1 cellular context compared by ENCODE assay signal in the genomic region with DNA sequence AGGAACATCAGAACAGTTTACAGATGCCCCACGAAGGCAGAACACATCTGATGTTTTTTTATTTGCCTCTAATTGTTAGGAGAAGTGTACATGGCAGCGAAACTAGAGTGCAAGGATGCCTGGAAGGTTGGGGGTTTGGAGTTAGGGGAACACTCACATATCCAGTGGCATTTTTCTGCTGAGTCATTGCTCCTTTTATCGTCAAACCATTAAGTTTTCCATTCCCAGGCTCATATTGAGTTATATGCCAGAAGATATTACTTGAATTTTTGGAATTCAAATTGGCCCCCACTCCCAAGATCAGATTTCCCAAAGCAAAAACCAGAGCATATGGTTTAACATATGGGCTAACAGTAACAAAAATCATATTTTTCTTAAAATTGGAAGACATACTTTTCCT.
TF ChIP-seq lines count a peak whose summit lies in the region.

No MANE protein-coding gene starts in this region.

TF ChIP-seq in GM23338, 12 proteins besides CTCF, POLR2A, EP300 and RAD21 (continued from another document):
- TF ChIP-seq, protein P1, sequence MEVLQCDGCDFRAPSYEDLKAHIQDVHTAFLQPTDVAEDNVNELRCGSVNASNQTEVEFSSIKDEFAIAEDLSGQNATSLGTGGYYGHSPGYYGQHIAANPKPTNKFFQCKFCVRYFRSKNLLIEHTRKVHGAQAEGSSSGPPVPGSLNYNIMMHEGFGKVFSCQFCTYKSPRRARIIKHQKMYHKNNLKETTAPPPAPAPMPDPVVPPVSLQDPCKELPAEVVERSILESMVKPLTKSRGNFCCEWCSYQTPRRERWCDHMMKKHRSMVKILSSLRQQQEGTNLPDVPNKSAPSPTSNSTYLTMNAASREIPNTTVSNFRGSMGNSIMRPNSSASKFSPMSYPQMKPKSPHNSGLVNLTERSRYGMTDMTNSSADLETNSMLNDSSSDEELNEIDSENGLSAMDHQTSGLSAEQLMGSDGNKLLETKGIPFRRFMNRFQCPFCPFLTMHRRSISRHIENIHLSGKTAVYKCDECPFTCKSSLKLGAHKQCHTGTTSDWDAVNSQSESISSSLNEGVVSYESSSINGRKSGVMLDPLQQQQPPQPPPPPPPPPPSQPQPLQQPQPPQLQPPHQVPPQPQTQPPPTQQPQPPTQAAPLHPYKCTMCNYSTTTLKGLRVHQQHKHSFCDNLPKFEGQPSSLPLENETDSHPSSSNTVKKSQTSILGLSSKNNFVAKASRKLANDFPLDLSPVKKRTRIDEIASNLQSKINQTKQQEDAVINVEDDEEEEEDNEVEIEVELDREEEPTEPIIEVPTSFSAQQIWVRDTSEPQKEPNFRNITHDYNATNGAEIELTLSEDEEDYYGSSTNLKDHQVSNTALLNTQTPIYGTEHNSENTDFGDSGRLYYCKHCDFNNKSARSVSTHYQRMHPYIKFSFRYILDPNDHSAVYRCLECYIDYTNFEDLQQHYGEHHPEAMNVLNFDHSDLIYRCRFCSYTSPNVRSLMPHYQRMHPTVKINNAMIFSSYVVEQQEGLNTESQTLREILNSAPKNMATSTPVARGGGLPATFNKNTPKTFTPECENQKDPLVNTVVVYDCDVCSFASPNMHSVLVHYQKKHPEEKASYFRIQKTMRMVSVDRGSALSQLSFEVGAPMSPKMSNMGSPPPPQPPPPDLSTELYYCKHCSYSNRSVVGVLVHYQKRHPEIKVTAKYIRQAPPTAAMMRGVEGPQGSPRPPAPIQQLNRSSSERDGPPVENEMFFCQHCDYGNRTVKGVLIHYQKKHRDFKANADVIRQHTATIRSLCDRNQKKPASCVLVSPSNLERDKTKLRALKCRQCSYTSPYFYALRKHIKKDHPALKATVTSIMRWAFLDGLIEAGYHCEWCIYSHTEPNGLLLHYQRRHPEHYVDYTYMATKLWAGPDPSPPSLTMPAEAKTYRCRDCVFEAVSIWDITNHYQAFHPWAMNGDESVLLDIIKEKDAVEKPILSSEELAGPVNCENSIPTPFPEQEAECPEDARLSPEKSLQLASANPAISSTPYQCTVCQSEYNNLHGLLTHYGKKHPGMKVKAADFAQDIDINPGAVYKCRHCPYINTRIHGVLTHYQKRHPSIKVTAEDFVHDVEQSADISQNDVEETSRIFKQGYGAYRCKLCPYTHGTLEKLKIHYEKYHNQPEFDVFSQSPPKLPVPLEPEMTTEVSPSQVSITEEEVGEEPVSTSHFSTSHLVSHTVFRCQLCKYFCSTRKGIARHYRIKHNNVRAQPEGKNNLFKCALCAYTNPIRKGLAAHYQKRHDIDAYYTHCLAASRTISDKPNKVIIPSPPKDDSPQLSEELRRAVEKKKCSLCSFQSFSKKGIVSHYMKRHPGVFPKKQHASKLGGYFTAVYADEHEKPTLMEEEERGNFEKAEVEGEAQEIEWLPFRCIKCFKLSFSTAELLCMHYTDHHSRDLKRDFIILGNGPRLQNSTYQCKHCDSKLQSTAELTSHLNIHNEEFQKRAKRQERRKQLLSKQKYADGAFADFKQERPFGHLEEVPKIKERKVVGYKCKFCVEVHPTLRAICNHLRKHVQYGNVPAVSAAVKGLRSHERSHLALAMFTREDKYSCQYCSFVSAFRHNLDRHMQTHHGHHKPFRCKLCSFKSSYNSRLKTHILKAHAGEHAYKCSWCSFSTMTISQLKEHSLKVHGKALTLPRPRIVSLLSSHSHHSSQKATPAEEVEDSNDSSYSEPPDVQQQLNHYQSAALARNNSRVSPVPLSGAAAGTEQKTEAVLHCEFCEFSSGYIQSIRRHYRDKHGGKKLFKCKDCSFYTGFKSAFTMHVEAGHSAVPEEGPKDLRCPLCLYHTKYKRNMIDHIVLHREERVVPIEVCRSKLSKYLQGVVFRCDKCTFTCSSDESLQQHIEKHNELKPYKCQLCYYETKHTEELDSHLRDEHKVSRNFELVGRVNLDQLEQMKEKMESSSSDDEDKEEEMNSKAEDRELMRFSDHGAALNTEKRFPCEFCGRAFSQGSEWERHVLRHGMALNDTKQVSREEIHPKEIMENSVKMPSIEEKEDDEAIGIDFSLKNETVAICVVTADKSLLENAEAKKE (CRISPR knock-in tag; IDR thresholded peaks at IDR 0.05), result no peak
- no peak for TF ChIP-seq STAT1 (IDR thresholded peaks at IDR 0.05; ENCODE audit: unreplicated experiment)
- no peak for TF ChIP-seq ZNF331 (CRISPR knock-in tag; IDR thresholded peaks at IDR 0.05; ENCODE audit: low read depth)
- no peak for TF ChIP-seq EZH2phosphoT487 (IDR thresholded peaks at IDR 0.05; ENCODE audit: unreplicated experiment)
- TF ChIP-seq, protein P2, sequence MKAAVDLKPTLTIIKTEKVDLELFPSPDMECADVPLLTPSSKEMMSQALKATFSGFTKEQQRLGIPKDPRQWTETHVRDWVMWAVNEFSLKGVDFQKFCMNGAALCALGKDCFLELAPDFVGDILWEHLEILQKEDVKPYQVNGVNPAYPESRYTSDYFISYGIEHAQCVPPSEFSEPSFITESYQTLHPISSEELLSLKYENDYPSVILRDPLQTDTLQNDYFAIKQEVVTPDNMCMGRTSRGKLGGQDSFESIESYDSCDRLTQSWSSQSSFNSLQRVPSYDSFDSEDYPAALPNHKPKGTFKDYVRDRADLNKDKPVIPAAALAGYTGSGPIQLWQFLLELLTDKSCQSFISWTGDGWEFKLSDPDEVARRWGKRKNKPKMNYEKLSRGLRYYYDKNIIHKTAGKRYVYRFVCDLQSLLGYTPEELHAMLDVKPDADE (IDR thresholded peaks at IDR 0.05), result no peak
- TF ChIP-seq EZH2 (IDR thresholded peaks at IDR 0.05; ENCODE audit: low read depth, unreplicated experiment), result no peak
- TF ChIP-seq POLR2AphosphoS5 (IDR thresholded peaks at IDR 0.05; ENCODE audit: low read depth), result no peak
- TF ChIP-seq, protein P3, sequence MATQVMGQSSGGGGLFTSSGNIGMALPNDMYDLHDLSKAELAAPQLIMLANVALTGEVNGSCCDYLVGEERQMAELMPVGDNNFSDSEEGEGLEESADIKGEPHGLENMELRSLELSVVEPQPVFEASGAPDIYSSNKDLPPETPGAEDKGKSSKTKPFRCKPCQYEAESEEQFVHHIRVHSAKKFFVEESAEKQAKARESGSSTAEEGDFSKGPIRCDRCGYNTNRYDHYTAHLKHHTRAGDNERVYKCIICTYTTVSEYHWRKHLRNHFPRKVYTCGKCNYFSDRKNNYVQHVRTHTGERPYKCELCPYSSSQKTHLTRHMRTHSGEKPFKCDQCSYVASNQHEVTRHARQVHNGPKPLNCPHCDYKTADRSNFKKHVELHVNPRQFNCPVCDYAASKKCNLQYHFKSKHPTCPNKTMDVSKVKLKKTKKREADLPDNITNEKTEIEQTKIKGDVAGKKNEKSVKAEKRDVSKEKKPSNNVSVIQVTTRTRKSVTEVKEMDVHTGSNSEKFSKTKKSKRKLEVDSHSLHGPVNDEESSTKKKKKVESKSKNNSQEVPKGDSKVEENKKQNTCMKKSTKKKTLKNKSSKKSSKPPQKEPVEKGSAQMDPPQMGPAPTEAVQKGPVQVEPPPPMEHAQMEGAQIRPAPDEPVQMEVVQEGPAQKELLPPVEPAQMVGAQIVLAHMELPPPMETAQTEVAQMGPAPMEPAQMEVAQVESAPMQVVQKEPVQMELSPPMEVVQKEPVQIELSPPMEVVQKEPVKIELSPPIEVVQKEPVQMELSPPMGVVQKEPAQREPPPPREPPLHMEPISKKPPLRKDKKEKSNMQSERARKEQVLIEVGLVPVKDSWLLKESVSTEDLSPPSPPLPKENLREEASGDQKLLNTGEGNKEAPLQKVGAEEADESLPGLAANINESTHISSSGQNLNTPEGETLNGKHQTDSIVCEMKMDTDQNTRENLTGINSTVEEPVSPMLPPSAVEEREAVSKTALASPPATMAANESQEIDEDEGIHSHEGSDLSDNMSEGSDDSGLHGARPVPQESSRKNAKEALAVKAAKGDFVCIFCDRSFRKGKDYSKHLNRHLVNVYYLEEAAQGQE (IDR thresholded peaks at IDR 0.05; ENCODE audit: unreplicated experiment), result no peak
- no peak for TF ChIP-seq ZNF114 (CRISPR knock-in tag; IDR thresholded peaks at IDR 0.05)
TF ChIP-seq in GM23338: peak in this region for 0.
